Comparison of ENCODE assay signal across 20 cellular contexts in genomic region chr1:41078616-41079015, GRCh38. TPM values are rescaled to one million over a fixed set of nuclear protein-coding genes. Genes with fewer than 3 reads are reported as not detected.
A peak's percentile ranks its signal among the peaks of the same experiment; 100 is the strongest.
DNase-seq lines count a peak whose midpoint lies in the region; FAIRE-seq and TF ChIP-seq lines count a peak whose summit lies in the region.
"Had no signal": no experiment of that assay in that cellular context is flagged by ENCODE, and none has a peak within 500 bp of the region (broad histone marks: within the 10 kb centered on the region; RNA-seq: fewer than 3 reads in every experiment).

No MANE protein-coding gene starts in this region.

- no peak overlapping the region for H3K27ac ChIP-seq in endothelial cell of umbilical vein (ENCODE audit: insufficient read depth, low read depth, low read length)
- no peak overlapping the region for H3K27ac ChIP-seq in right atrium auricular region
- H3K27ac ChIP-seq: 22Rv1, BLaER1 had no signal

- dilution Hi-C loops in endothelial cell of umbilical vein (cut with MboI; ENCODE audit: extremely low pct_ligation_motif_present, low sequenced_read_pairs): no loop called here

- H4K20me1 ChIP-seq in endothelial cell of umbilical vein (replicated peaks; ENCODE audit: control insufficient read depth, extremely low read depth, insufficient read depth, low read length): no peaks in the 10 kb centered on the region

- H3K4me3 ChIP-seq in endothelial cell of umbilical vein (replicated peaks in 1 of 3; ENCODE audit: insufficient read depth in 1 of 3, low read depth in 1 of 3, low read length in 3 of 3): no peak overlapping the region
- no peak overlapping the region for H3K4me3 ChIP-seq in right atrium auricular region
- H3K4me3 ChIP-seq: BLaER1 had no signal

- DNase-seq in NCI-H2029 (lab: John Stamatoyannopoulos, UW) (peak; percentile 55), NCI-H2029 treated with DMSO at 0.1 percent for 48 hours (lab: John Stamatoyannopoulos, UW) (no peak), endothelial cell of umbilical vein (ENCODE audit: low read depth, low spot score) (peak; percentile 36), right atrium auricular region (ENCODE audit: low spot score) (no peak), A172 (ENCODE audit: low spot score) (no peak)
- DNase-seq: ACHN; BE2C; C1 segment of cervical spinal cord; CD4-positive, alpha-beta memory T cell; CD4-positive, CD25-positive, alpha-beta regulatory T cell; CD8-positive, alpha-beta memory T cell; COR-L47; DMS79 treated with DMSO at 0.1 percent for 48 hours; GF-D8 had no signal

- H3K36me3 ChIP-seq in endothelial cell of umbilical vein (ENCODE audit: control insufficient read depth in 2 of 2, extremely low read depth in 1 of 2, insufficient read depth in 2 of 2, low read length in 2 of 2) (no peaks in the 10 kb centered on the region), right atrium auricular region (no peaks in the 10 kb centered on the region)
- H3K36me3 ChIP-seq: BE2C had no signal

- no peak overlapping the region for H2AFZ ChIP-seq in endothelial cell of umbilical vein (ENCODE audit: low read depth, low read length)

- H3K9me3 ChIP-seq in endothelial cell of umbilical vein (replicated peaks; ENCODE audit: control insufficient read depth, insufficient read depth, low read length): no peaks in the 10 kb centered on the region
- peaks cover 0 to 4% of the 10 kb centered on the region in 2 donors for H3K9me3 ChIP-seq in right atrium auricular region
- H3K9me3 ChIP-seq: BE2C had no signal

- H3K4me1 ChIP-seq in endothelial cell of umbilical vein (ENCODE audit: control insufficient read depth, extremely low read depth, insufficient read depth, low read length): peaks cover 4% of the 10 kb centered on the region
- H3K4me1 ChIP-seq in right atrium auricular region: no peaks in the 10 kb centered on the region
- H3K4me1 ChIP-seq: BE2C, BLaER1 had no signal

- H3K27me3 ChIP-seq in endothelial cell of umbilical vein (ENCODE audit: control insufficient read depth in 2 of 2, insufficient read depth in 2 of 2, low read length in 2 of 2) (no peaks in the 10 kb centered on the region), right atrium auricular region (no peaks in the 10 kb centered on the region)
- H3K27me3 ChIP-seq: BE2C, BLaER1 had no signal

- H3K9ac ChIP-seq in endothelial cell of umbilical vein (replicated peaks; ENCODE audit: extremely low read depth, insufficient read depth, low read length): no peak overlapping the region
- H3K9ac ChIP-seq: BLaER1 had no signal

- BruUV-seq in endothelial cell of umbilical vein (replicated peaks; lab: Mats Ljungman, UMichigan): no TSS peak

- CTCF ChIA-PET in endothelial cell of umbilical vein (lab: Charles Lee): no interaction called here

- TF ChIP-seq CTCF in endothelial cell of umbilical vein (IDR thresholded peaks at IDR 0.05; ENCODE audit: extremely low read depth in 1 of 2, insufficient read depth in 1 of 2, low read depth in 1 of 2, low read length in 2 of 2) (no peak), right atrium auricular region (IDR thresholded peaks at IDR 0.05) (no peak)

- POLR2A ChIA-PET in endothelial cell of umbilical vein (lab: Charles Lee): no interaction called here

- FAIRE-seq in endothelial cell of umbilical vein (lab: Jason Lieb, UNC): no peak
- FAIRE-seq: A204.1, G401.6, GM12891, GM19239 had no signal

- TF ChIP-seq POLR2A in endothelial cell of umbilical vein (IDR thresholded peaks at IDR 0.05; ENCODE audit: low read depth, low read length): no peak

- intact Hi-C loops in endothelial cell of umbilical vein (cut with micrococcal nuclease): no loop called here

- no peaks in the 10 kb centered on the region for H3K79me2 ChIP-seq in endothelial cell of umbilical vein (ENCODE audit: control insufficient read depth, insufficient read depth, low read length)

- H3K9me1 ChIP-seq in endothelial cell of umbilical vein (replicated peaks; ENCODE audit: control insufficient read depth, extremely low read depth, insufficient read depth, low read length): no peaks in the 10 kb centered on the region

- no peak overlapping the region for H3K4me2 ChIP-seq in endothelial cell of umbilical vein (ENCODE audit: insufficient read depth, low read length)
- H3K4me2 ChIP-seq: BLaER1 had no signal

TF ChIP-seq in endothelial cell of umbilical vein, 7 proteins besides CTCF, POLR2A, EP300 and RAD21:
- TF ChIP-seq EZH2 (IDR thresholded peaks at IDR 0.05; ENCODE audit: borderline replicate concordance, low read depth, low read length, severe bottlenecking) (no peak), FOS (IDR thresholded peaks at IDR 0.05; ENCODE audit: borderline replicate concordance, insufficient read depth, low read length) (no peak), MAX (IDR thresholded peaks at IDR 0.05; ENCODE audit: insufficient read depth, insufficient read length) (no peak), MYC (IDR thresholded peaks at IDR 0.05; ENCODE audit: low read depth, low read length) (no peak), GATA2 (IDR thresholded peaks at IDR 0.05; ENCODE audit: insufficient read depth, insufficient read length, low read depth, low read length) (no peak), POLR2AphosphoS5 (IDR thresholded peaks at IDR 0.05; ENCODE audit: insufficient read depth, low read depth, low read length) (no peak), JUN (IDR thresholded peaks at IDR 0.05; ENCODE audit: borderline replicate concordance, insufficient read depth, insufficient read length, low read depth) (no peak)
TF ChIP-seq in endothelial cell of umbilical vein: peak in this region for 0.

RNA-seq across cellular contexts. Expression of gene SLFNL1, which starts 57.1 kb away (rescaled TPM):
- 0.29 and 0.39 TPM in 2 replicates for total RNA-seq in endothelial cell of umbilical vein
- polyA plus RNA-seq in endothelial cell of umbilical vein: 0.14 and 0.25 TPM in 2 replicates
- 0.03 and 0.04 TPM in 2 replicates for polyA plus RNA-seq in endothelial cell of umbilical vein (2011; cell fraction: cytosol; rRNA removed)
- 0.63 and 0.84 TPM in 2 replicates for polyA plus RNA-seq in endothelial cell of umbilical vein (2011; cell fraction: nucleus; rRNA removed)
- polyA plus RNA-seq in endothelial cell of umbilical vein (2012): 0.27 and 0.40 TPM in 2 replicates
- polyA minus RNA-seq in endothelial cell of umbilical vein: 0.34 and 0.45 TPM in 2 replicates
- not detected for polyA minus RNA-seq in endothelial cell of umbilical vein (2011; cell fraction: cytosol; rRNA and poly(A)+ RNA removed)
- polyA minus RNA-seq in endothelial cell of umbilical vein (2011; cell fraction: nucleus; rRNA and poly(A)+ RNA removed): 0.82 and 2.7 TPM in 2 replicates
- under 1 TPM in 1 of 2 donors, not detected in 1; 0.59 TPM for total RNA-seq in right atrium auricular region
- total RNA-seq in A172 (2014; rRNA removed; shearing (Covaris generic)): 0.02 and 0.17 TPM in 2 replicates

Comparison
In these comparisons a context has a peak if more than half of its experiments do, and no peak if none do; other contexts are left out.
1. DNase-seq: peak in NCI-H2029 (single experiment) and endothelial cell of umbilical vein (single experiment); none in NCI-H2029 treated with DMSO at 0.1 percent for 48 hours (single experiment), right atrium auricular region (single experiment) and A172 (single experiment).